ENCODE assay signal across 1 cellular context in genomic region chr14:22180045-22180444, GRCh38.
TF ChIP-seq lines count a peak whose summit lies in the region.

No MANE protein-coding gene starts in this region.

TF ChIP-seq in H1, 55 proteins besides CTCF, POLR2A, EP300 and RAD21:
- TF ChIP-seq GTF2F1 (IDR thresholded peaks at IDR 0.05; ENCODE audit: borderline replicate concordance, low read depth, low read length) (no peak), RFX5 (IDR thresholded peaks at IDR 0.05; ENCODE audit: borderline replicate concordance, low read depth, low read length) (no peak), RBBP5 (IDR thresholded peaks at IDR 0.05; ENCODE audit: borderline replicate concordance, low read depth, low read length) (no peak), EGR1 (IDR thresholded peaks at IDR 0.05; ENCODE audit: borderline replicate concordance, low read depth, low read length) (no peak), SP1 (IDR thresholded peaks at IDR 0.05; ENCODE audit: low read depth, low read length) (no peak), EZH2 (IDR thresholded peaks at IDR 0.05; ENCODE audit: low read depth, low read length, severe bottlenecking) (no peak), TEAD4 (IDR thresholded peaks at IDR 0.05; ENCODE audit: low read depth, low read length) (0 out of 2 replicates have a peak, but pooled peaks have one; percentile 11), PHF8 (conservative IDR thresholded peaks at IDR 0.05; ENCODE audit: low read depth, low read length) (no peak)
